Comparison of ENCODE assay signal across 8 cellular contexts in genomic region chr7:85890244-85890811, GRCh38.
DNase-seq lines count a peak whose midpoint lies in the region; ATAC-seq and TF ChIP-seq lines count a peak whose summit lies in the region.

No MANE protein-coding gene starts in this region.

- TF ChIP-seq CTCF in fibroblast of the aortic adventitia (IDR thresholded peaks at IDR 0.05; ENCODE audit: insufficient read depth, low read length): peak; percentile 54
- TF ChIP-seq CTCF in stomach (IDR thresholded peaks at IDR 0.05): peak in 4 of 7 experiments; percentile 22 to 36 (median 26)

- no peak for TF ChIP-seq POLR2A in stomach (IDR thresholded peaks at IDR 0.05)

- H3K4me3 ChIP-seq in Jurkat, Clone E6-1 (ENCODE audit: low read length): no peak overlapping the region
- H3K4me3 ChIP-seq in fibroblast of the aortic adventitia (ENCODE audit: low read depth, low read length): no peak overlapping the region
- no peak overlapping the region for H3K4me3 ChIP-seq in stomach

- no peak overlapping the region for H3K27ac Mint-ChIP-seq in activated naive CD8-positive, alpha-beta T cell treated with anti-CD3 and anti-CD28 coated beads for 36 hours

- intact Hi-C loops in stomach (cut with DNase I; ENCODE audit: low total_unique reads): no loop called here

- H3K9me3 ChIP-seq in stomach: no peaks in the 10 kb centered on the region

- H3K9me3 Mint-ChIP-seq in activated naive CD8-positive, alpha-beta T cell treated with anti-CD3 and anti-CD28 coated beads for 36 hours: no peaks in the 10 kb centered on the region

- H3K36me3 ChIP-seq in stomach: no peaks in the 10 kb centered on the region

- H3K27ac ChIP-seq in stomach: no peak overlapping the region

- H3K4me1 Mint-ChIP-seq in activated naive CD8-positive, alpha-beta T cell treated with anti-CD3 and anti-CD28 coated beads for 36 hours: no peaks in the 10 kb centered on the region

- ATAC-seq in GM21515 (IDR thresholded peaks at IDR 0.05; ENCODE audit: unreplicated experiment): peak; percentile 82

- H3K4me1 ChIP-seq in stomach: no peaks in the 10 kb centered on the region

- H3K27me3 Mint-ChIP-seq in activated naive CD8-positive, alpha-beta T cell treated with anti-CD3 and anti-CD28 coated beads for 36 hours: no peaks in the 10 kb centered on the region

- no peaks in the 10 kb centered on the region for H3K36me3 Mint-ChIP-seq in activated naive CD8-positive, alpha-beta T cell treated with anti-CD3 and anti-CD28 coated beads for 36 hours

- H3K27me3 ChIP-seq in stomach: no peaks in the 10 kb centered on the region

- no peak for TF ChIP-seq EP300 in stomach (IDR thresholded peaks at IDR 0.05)

- peak; percentile 4 for DNase-seq in DMS79 (lab: John Stamatoyannopoulos, UW)
- peak; percentile 6 for DNase-seq in Jurkat, Clone E6-1 (ENCODE audit: low read depth, low spot score)
- peak; percentile 5 for DNase-seq in RPMI7951 (ENCODE audit: low read depth)
- peak; percentile 42 for DNase-seq in fibroblast of the aortic adventitia (ENCODE audit: low read depth)
- DNase-seq in stomach: no peak
- no peak for DNase-seq in NCI-H128 (lab: John Stamatoyannopoulos, UW; ENCODE audit: unreplicated experiment)
- DNase-seq in activated naive CD8-positive, alpha-beta T cell treated with anti-CD3 and anti-CD28 coated beads for 36 hours: no peak

- H3K4me3 Mint-ChIP-seq in activated naive CD8-positive, alpha-beta T cell treated with anti-CD3 and anti-CD28 coated beads for 36 hours: no peak overlapping the region

Comparison
In these comparisons a context has a peak if more than half of its experiments do, and no peak if none do; other contexts are left out.
1. DNase-seq: peak in DMS79 (single experiment), Jurkat, Clone E6-1 (single experiment), RPMI7951 (single experiment) and fibroblast of the aortic adventitia (single experiment); none in stomach (single experiment), NCI-H128 (single experiment) and activated naive CD8-positive, alpha-beta T cell treated with anti-CD3 and anti-CD28 coated beads for 36 hours (single experiment).